ENCODE assay signal across 8 cellular contexts in the genomic region with DNA sequence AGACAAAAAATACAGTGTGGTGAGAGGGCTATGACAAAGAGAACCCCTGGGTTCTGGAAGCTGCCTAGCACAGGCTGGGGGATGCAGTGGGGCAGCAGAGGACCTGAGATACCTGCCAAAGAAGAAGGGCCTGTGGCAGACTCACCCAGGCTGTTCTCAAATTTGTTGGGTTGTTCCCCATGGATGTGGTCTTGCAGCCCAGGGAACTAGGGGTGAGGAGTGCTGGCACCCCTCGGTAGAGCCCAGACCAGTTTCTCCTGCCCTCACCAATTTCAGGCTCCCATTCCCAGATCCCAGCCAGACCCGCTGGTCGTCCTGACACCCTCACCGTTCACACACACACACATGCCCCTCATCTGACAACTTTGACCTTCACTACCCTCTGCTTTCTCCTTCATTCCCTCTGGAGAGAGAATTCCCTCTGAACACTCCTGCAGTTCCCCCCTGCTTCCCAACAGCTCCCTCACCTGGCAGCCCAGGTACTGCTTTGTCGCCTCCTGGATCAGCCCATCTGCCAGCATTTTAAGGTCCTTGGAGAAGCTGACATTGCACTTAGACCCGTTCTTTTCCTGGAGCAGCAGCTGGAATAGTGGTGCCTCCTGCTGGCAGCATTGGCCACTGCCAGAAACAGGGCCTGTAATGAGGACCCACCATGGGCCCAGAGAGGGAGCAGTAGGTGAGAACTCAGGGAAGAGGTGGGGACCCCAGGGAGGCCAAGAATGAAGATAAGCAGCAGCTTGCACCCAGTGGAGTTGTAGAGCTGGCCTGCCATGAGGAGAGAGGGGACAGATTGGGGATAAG. TPM values are rescaled to one million over a fixed set of nuclear protein-coding genes. Genes with fewer than 3 reads are reported as not detected.
DNase-seq lines count a peak whose midpoint lies in the region; TF ChIP-seq lines count a peak whose summit lies in the region.

No MANE protein-coding gene starts in this region.

- DNase-seq in 8988T (peak; percentile 64), KBM-7 (peak; percentile 85), OCI-M1 (lab: John Stamatoyannopoulos, UW) (peak; percentile 89), cardiac muscle cell (ENCODE audit: low read depth in 1 of 2, low spot score in 1 of 2) (peak; percentile 79 to 80), osteocyte (ENCODE audit: extremely low spot score, unreplicated experiment) (no peak), epidermal melanocyte (ENCODE audit: insufficient read length, low spot score) (no peak)

- H3K36me3 Mint-ChIP-seq in activated naive CD4-positive, alpha-beta T cell treated with anti-CD3 and anti-CD28 coated beads, Interleukin-2, amount 50 U/mL, for 24 hours: no peaks in the 10 kb centered on the region
- H3K36me3 Mint-ChIP-seq in osteocyte (ENCODE audit: unreplicated experiment): no peaks in the 10 kb centered on the region

- H3K27me3 ChIP-seq in cardiac muscle cell: no peaks in the 10 kb centered on the region

- H3K4me1 ChIP-seq in cardiac muscle cell (ENCODE audit: low read depth): peaks cover 16% of the 10 kb centered on the region

- peaks cover 28% of the 10 kb centered on the region for H3K4me1 Mint-ChIP-seq in activated naive CD4-positive, alpha-beta T cell treated with anti-CD3 and anti-CD28 coated beads, Interleukin-2, amount 50 U/mL, for 24 hours
- H3K4me1 Mint-ChIP-seq in osteocyte (ENCODE audit: unreplicated experiment): peaks cover 17% of the 10 kb centered on the region

- peak; percentile 77 for TF ChIP-seq CTCF in GM12874 (IDR thresholded peaks at IDR 0.05; ENCODE audit: insufficient read depth, low read depth, low read length)
- peak; percentile 93 for TF ChIP-seq CTCF in cardiac muscle cell (IDR thresholded peaks at IDR 0.05; ENCODE audit: low read depth, low read length)
- peak; percentile 66 for TF ChIP-seq CTCF in osteocyte (IDR thresholded peaks at IDR 0.05)

- H3K4me3 ChIP-seq in cardiac muscle cell: peak overlapping the region; percentile 64

- H3K27me3 Mint-ChIP-seq in activated naive CD4-positive, alpha-beta T cell treated with anti-CD3 and anti-CD28 coated beads, Interleukin-2, amount 50 U/mL, for 24 hours: no peaks in the 10 kb centered on the region
- no peaks in the 10 kb centered on the region for H3K27me3 Mint-ChIP-seq in osteocyte (ENCODE audit: unreplicated experiment)

- H3K27ac ChIP-seq in cardiac muscle cell: peak overlapping the region; percentile 56

- no peaks in the 10 kb centered on the region for H3K9me3 ChIP-seq in cardiac muscle cell (ENCODE audit: low read depth)

- H3K4me3 Mint-ChIP-seq in activated naive CD4-positive, alpha-beta T cell treated with anti-CD3 and anti-CD28 coated beads, Interleukin-2, amount 50 U/mL, for 24 hours: peak overlapping the region; percentile 63
- H3K4me3 Mint-ChIP-seq in osteocyte (ENCODE audit: unreplicated experiment): peak overlapping the region; percentile 58

- H3K27ac Mint-ChIP-seq in activated naive CD4-positive, alpha-beta T cell treated with anti-CD3 and anti-CD28 coated beads, Interleukin-2, amount 50 U/mL, for 24 hours: peak overlapping the region; percentile 89
- peak overlapping the region; percentile 92 for H3K27ac Mint-ChIP-seq in osteocyte (ENCODE audit: unreplicated experiment)

- no peaks in the 10 kb centered on the region for H3K36me3 ChIP-seq in cardiac muscle cell

- in situ Hi-C loops in KBM-7 (cut with MboI; ENCODE audit: low pct_unique_long_range_greater_than_20kb, low sequenced_read_pairs): no loop called here

- H3K9me3 Mint-ChIP-seq in activated naive CD4-positive, alpha-beta T cell treated with anti-CD3 and anti-CD28 coated beads, Interleukin-2, amount 50 U/mL, for 24 hours: no peaks in the 10 kb centered on the region
- no peaks in the 10 kb centered on the region for H3K9me3 Mint-ChIP-seq in osteocyte (ENCODE audit: unreplicated experiment)

RNA-seq across cellular contexts. Expression of gene GDF11, which starts 5.9 kb away (rescaled TPM):
- total RNA-seq in cardiac muscle cell (53.1 and 54.2 TPM in 2 replicates), osteocyte (11.6 and 14.0 TPM in 2 replicates)
- polyA plus RNA-seq in cardiac muscle cell: 13.5 and 14.1 TPM in 2 replicates

RNA-seq across cellular contexts. Expression of gene CD63, which starts 8.2 kb away (rescaled TPM):
- total RNA-seq in cardiac muscle cell (268 and 584 TPM in 2 replicates), osteocyte (1,511 and 1,600 TPM in 2 replicates)
- 694 and 1,103 TPM in 2 replicates for polyA plus RNA-seq in cardiac muscle cell

RNA-seq across cellular contexts. Expression of gene RDH5, which starts 16.8 kb away (rescaled TPM):
- total RNA-seq in cardiac muscle cell (10.1 and 11.2 TPM in 2 replicates), osteocyte (4.1 and 5.9 TPM in 2 replicates)
- 6.6 and 12.6 TPM in 2 replicates for polyA plus RNA-seq in cardiac muscle cell

RNA-seq across cellular contexts. Expression of gene BLOC1S1, which starts 21.1 kb away (rescaled TPM):
- total RNA-seq in cardiac muscle cell (133 and 194 TPM in 2 replicates), osteocyte (99.4 and 103 TPM in 2 replicates)
- 147 and 159 TPM in 2 replicates for polyA plus RNA-seq in cardiac muscle cell

RNA-seq across cellular contexts. Expression of gene ITGA7, which starts 29.3 kb away (rescaled TPM):
- total RNA-seq in cardiac muscle cell: 93.9 and 101 TPM in 2 replicates
- polyA plus RNA-seq in cardiac muscle cell: 32.9 and 39.5 TPM in 2 replicates
- total RNA-seq in osteocyte: 5.1 and 5.7 TPM in 2 replicates

Comparison
In these comparisons a context has a peak if more than half of its experiments do, and no peak if none do; other contexts are left out.
1. DNase-seq: peak in 8988T (single experiment), KBM-7 (single experiment), OCI-M1 (single experiment) and cardiac muscle cell (2 of 2); none in osteocyte (single experiment) and epidermal melanocyte (single experiment).
2. Peak in every context shown above with its lines, with median percentiles within 50 percentile points of each other: CTCF ChIP-seq.